8 cellular contexts compared by ENCODE assay signal in the genomic region with DNA sequence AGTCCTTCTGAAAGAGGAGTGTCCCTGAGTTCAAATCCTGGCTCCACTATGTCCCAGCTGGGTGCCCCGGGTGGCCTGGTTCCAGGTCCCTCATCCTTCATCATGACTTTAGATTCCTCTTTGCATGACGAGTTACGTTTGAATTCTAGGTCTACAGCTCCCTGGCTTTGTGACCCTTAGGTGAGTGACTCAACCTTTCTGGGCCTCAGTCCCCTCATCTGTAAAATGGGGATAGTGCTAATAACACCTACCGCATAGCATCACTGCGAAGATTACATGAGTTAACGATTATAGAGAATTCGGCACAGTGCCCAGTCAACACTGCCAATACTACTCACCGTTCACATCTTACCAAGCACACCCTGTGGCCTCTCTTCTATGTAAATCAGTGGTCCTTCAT. TPM values are rescaled to one million over a fixed set of nuclear protein-coding genes. Genes with fewer than 3 reads are reported as not detected.
"Had no signal": no experiment of that assay in that cellular context is flagged by ENCODE, and none has a peak within 500 bp of the region (broad histone marks: within the 10 kb centered on the region; RNA-seq: fewer than 3 reads in every experiment).

No MANE protein-coding gene starts in this region.

- H3K9ac ChIP-seq: KMS-11 had no signal

- FAIRE-seq: HTR-8/SVneo had no signal

- DNase-seq: IMR-90, KBM-7, KG1 had no signal

- H3K27ac ChIP-seq: HL-60, KMS-11 had no signal

- H3K4me2 ChIP-seq: KMS-11 had no signal

RNA-seq across cellular contexts. Expression of gene RSPO4, which starts 39.4 kb away (rescaled TPM):
- total RNA-seq: HT-29, IMR-90 had no signal
- polyA plus RNA-seq: IgD-negative memory B cell, IMR-90 had no signal

RNA-seq across cellular contexts. Expression of gene ANGPT4, which starts 46.5 kb away (rescaled TPM):
- total RNA-seq: HT-29, IMR-90 had no signal
- polyA plus RNA-seq: IgD-negative memory B cell, IMR-90 had no signal
